In genomic region chr14:92105073-92105844, GRCh38 we compare ENCODE assay signal across 8 cellular contexts. TPM values are rescaled to one million over a fixed set of nuclear protein-coding genes. Genes with fewer than 3 reads are reported as not detected.
DNase-seq lines count a peak whose midpoint lies in the region; ATAC-seq and TF ChIP-seq lines count a peak whose summit lies in the region.

No MANE protein-coding gene starts in this region.

- H3K36me3 ChIP-seq in SK-N-MC (ENCODE audit: insufficient read depth, low read length) (no peaks in the 10 kb centered on the region), trophoblast cell (ENCODE audit: control insufficient read depth in 1 of 2, insufficient read depth in 2 of 2, low read length in 2 of 2) (no peaks in the 10 kb centered on the region)

- no peak overlapping the region for H2BK12ac ChIP-seq in trophoblast cell (ENCODE audit: low read length)

- H3K79me2 ChIP-seq in trophoblast cell (ENCODE audit: control insufficient read depth, insufficient read depth, low read length, poor library complexity), result peaks cover 8% of the 10 kb centered on the region

- H3K4me1 ChIP-seq in trophoblast cell (ENCODE audit: control insufficient read depth in 1 of 2, insufficient read depth in 2 of 2, low read length in 2 of 2), result peaks cover 0 to 3% of the 10 kb centered on the region in 2 experiments

- H3K23ac ChIP-seq in trophoblast cell (ENCODE audit: low read length), result no peak overlapping the region

- H3K27me3 ChIP-seq in trophoblast cell (ENCODE audit: insufficient read depth, low read length), result no peaks in the 10 kb centered on the region

- no peak overlapping the region for H2BK5ac ChIP-seq in trophoblast cell (ENCODE audit: low read depth, low read length, poor library complexity)

- peak overlapping the region; percentile 33 for H2AFZ ChIP-seq in trophoblast cell (ENCODE audit: insufficient read depth, low read length, poor library complexity)

- peak overlapping the region; percentile 33 for H4K8ac ChIP-seq in trophoblast cell (ENCODE audit: low read depth, low read length)

- no peak overlapping the region for H3K18ac ChIP-seq in trophoblast cell (ENCODE audit: low read length)

- peak; percentile 1 for ATAC-seq in GM19395 (IDR thresholded peaks at IDR 0.05; ENCODE audit: unreplicated experiment)
- no peak for ATAC-seq in GM21825 (IDR thresholded peaks at IDR 0.05; ENCODE audit: unreplicated experiment)

- H3K79me1 ChIP-seq in trophoblast cell (ENCODE audit: low read length), result peaks cover 5% of the 10 kb centered on the region

- H3K4ac ChIP-seq in trophoblast cell (ENCODE audit: low read depth, low read length), result peak overlapping the region; percentile 35

- H2BK120ac ChIP-seq in trophoblast cell (ENCODE audit: insufficient read depth, low read length, poor library complexity), result no peak overlapping the region

- H3K27ac ChIP-seq in SK-N-MC (peak overlapping the region; percentile 87), trophoblast cell (ENCODE audit: low read depth, low read length) (no peak overlapping the region)

- no CpG with 5 or more reads among the region's 14 CpGs for WGBS in trophoblast cell (ENCODE audit: extremely low coverage, insufficient coverage, insufficient read length)

- peak overlapping the region; percentile 98 for H3K4me2 ChIP-seq in trophoblast cell (ENCODE audit: low read length)

- peak overlapping the region; percentile 92 for H3K9ac ChIP-seq in SK-N-MC (ENCODE audit: insufficient read length)
- peak overlapping the region; percentile 85 for H3K9ac ChIP-seq in trophoblast cell (ENCODE audit: low read length)

- H3K9me3 ChIP-seq in SK-N-MC (ENCODE audit: low read depth, low read length), result no peaks in the 10 kb centered on the region
- no peaks in the 10 kb centered on the region for H3K9me3 ChIP-seq in trophoblast cell (ENCODE audit: insufficient read depth, low read depth, low read length)

- no peak for TF ChIP-seq CTCF in fibroblast of pulmonary artery (IDR thresholded peaks at IDR 0.05; ENCODE audit: low read length, missing control alignments)

- no peak overlapping the region for H2AK5ac ChIP-seq in trophoblast cell (ENCODE audit: low read length)

- no peak for DNase-seq in SK-N-MC (ENCODE audit: low read depth, low spot score)
- no peak for DNase-seq in fibroblast of pulmonary artery (ENCODE audit: low read depth)
- no peak for DNase-seq in trophoblast cell
- no peak for DNase-seq in effector CD4-positive, alpha-beta T cell
- DNase-seq in NCI-H187 (lab: John Stamatoyannopoulos, UW), result no peak
- no peak for DNase-seq in middle frontal gyrus (ENCODE audit: extremely low spot score, low spot score)

- H3K4me3 ChIP-seq in SK-N-MC (peak overlapping the region; percentile 99), fibroblast of pulmonary artery (replicated peaks; ENCODE audit: low read depth, low read length) (peak overlapping the region; percentile 61), trophoblast cell (ENCODE audit: low read depth, low read length) (peak overlapping the region; percentile 99)

- no peak overlapping the region for H4K12ac ChIP-seq in trophoblast cell (ENCODE audit: low read depth, low read length)

- no peak overlapping the region for H3K14ac ChIP-seq in trophoblast cell (ENCODE audit: low read length)

- H4K91ac ChIP-seq in trophoblast cell (ENCODE audit: low read depth, low read length), result no peak overlapping the region

RNA-seq across cellular contexts. Expression of gene ATXN3, which starts 1.1 kb away (rescaled TPM):
- polyA plus RNA-seq in trophoblast cell (2013), result 15.8 and 16.2 TPM in 2 replicates

RNA-seq across cellular contexts. Expression of gene NDUFB1, which starts 16.2 kb away (rescaled TPM):
- 449 and 484 TPM in 2 replicates for polyA plus RNA-seq in trophoblast cell (2013)

RNA-seq across cellular contexts. Expression of gene CPSF2, which starts 16.5 kb away (rescaled TPM):
- polyA plus RNA-seq in trophoblast cell (2013), result 29.9 and 33.8 TPM in 2 replicates
